ENCODE assay signal across 9 cellular contexts in the genomic region with DNA sequence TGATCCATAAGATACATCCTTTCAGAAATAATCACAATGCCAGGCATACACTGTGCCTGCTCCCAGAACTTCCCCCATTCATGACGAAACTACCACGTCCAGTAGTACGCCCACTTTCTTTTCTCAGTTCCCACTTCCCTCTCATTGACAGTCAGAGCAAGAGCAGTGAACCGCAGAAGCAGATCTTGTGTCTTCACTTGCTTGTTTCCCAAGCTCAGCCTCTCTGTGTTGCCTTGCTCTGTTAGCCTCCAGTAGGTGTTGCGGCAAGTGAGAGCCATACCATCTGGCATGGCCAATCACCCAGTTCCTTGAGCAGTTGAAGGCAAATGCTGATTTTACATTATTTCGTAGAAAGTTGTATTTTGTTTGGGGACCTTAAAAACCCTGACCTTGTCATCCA. TPM values are rescaled to one million over a fixed set of nuclear protein-coding genes. Genes with fewer than 3 reads are reported as not detected.
DNase-seq lines count a peak whose midpoint lies in the region; ATAC-seq, FAIRE-seq and TF ChIP-seq lines count a peak whose summit lies in the region.
"Had no signal": no experiment of that assay in that cellular context is flagged by ENCODE, and none has a peak within 500 bp of the region (broad histone marks: within the 10 kb centered on the region; RNA-seq: fewer than 3 reads in every experiment).

No MANE protein-coding gene starts in this region.

- H3K4me2 ChIP-seq in HepG2 (ENCODE audit: low read depth, low read length) = no peak overlapping the region

- FAIRE-seq in HepG2 (lab: Jason Lieb, UNC) = no peak
- FAIRE-seq: islet of Langerhans had no signal

- no peak overlapping the region for H3K4me3 ChIP-seq in right lobe of liver
- H3K4me3 ChIP-seq in HepG2 (replicated peaks in 1 of 3; ENCODE audit: insufficient read depth in 1 of 3, low read depth in 2 of 3, low read length in 3 of 3) = no peak overlapping the region

- H3K79me2 ChIP-seq in HepG2 (ENCODE audit: insufficient read depth, low read length) = no peaks in the 10 kb centered on the region

- intact Hi-C loops in right lobe of liver (cut with DNase I) = no loop called here
- intact Hi-C loops in HepG2 (cut with micrococcal nuclease; ENCODE audit: unreplicated experiment) = no loop called here
- intact Hi-C loops in left ventricle myocardium superior (cut with micrococcal nuclease) = no loop called here

- no peak for TF ChIP-seq POLR2A in right lobe of liver (IDR thresholded peaks at IDR 0.05)
- no peak for TF ChIP-seq POLR2A in HepG2 (IDR thresholded peaks at IDR 0.05; ENCODE audit: insufficient read depth in 1 of 2, low read depth in 2 of 2, low read length in 2 of 2)

- no peak overlapping the region for H2AFZ ChIP-seq in HepG2 (ENCODE audit: low read length)

- H3K36me3 ChIP-seq in right lobe of liver (no peaks in the 10 kb centered on the region), HepG2 (replicated peaks in 1 of 2; ENCODE audit: control insufficient read depth in 1 of 2, insufficient read depth in 2 of 2, low read length in 2 of 2) (no peaks in the 10 kb centered on the region)

- no peaks in the 10 kb centered on the region for H4K20me1 ChIP-seq in HepG2 (ENCODE audit: insufficient read depth, low read length)

- TF ChIP-seq RAD21 in HepG2 (CRISPR knock-in tag; IDR thresholded peaks at IDR 0.05) = no peak

- peaks cover 0 to 3% (median 0%) of the 10 kb centered on the region in 4 donors for H3K4me1 ChIP-seq in right lobe of liver
- H3K4me1 ChIP-seq in HepG2 (ENCODE audit: insufficient read depth, low read length) = no peaks in the 10 kb centered on the region
- peaks cover 10% of the 10 kb centered on the region for H3K4me1 ChIP-seq in foreskin keratinocyte

- TF ChIP-seq EP300 in HepG2 (IDR thresholded peaks at IDR 0.05; ENCODE audit: low read depth in 2 of 2, low read length in 2 of 2) (no peak), HepG2 (CRISPR knock-in tag; IDR thresholded peaks at IDR 0.05; ENCODE audit: borderline replicate concordance) (no peak)

- CTCF ChIA-PET in HepG2 (lab: Yijun Ruan, JAX; ENCODE audit: low intra/inter-chr PET ratio, low total read pairs) (no interaction called here), RWPE1 (lab: Yijun Ruan, JAX) (no interaction called here)

- peak; percentile 54 to 68 (median 57) for ATAC-seq in right lobe of liver
- no peak for ATAC-seq in HepG2
- ATAC-seq in HG02973 (IDR thresholded peaks at IDR 0.05; ENCODE audit: unreplicated experiment) = peak; percentile 78
- peak; percentile 16 for ATAC-seq in left ventricle myocardium superior
- no peak for ATAC-seq in foreskin keratinocyte

- POLR2A ChIA-PET in HepG2 (lab: Yijun Ruan, JAX) = no interaction called here
- POLR2A ChIA-PET in RWPE1 (lab: Yijun Ruan, JAX; ENCODE audit: low non-redundant PET) = no interaction called here

- BruUV-seq in HepG2 (replicated peaks; lab: Mats Ljungman, UMichigan) = no TSS peak

- H3K9ac ChIP-seq in HepG2 (ENCODE audit: insufficient read depth, low read depth, low read length) = no peak overlapping the region

- H3K27me3 ChIP-seq in right lobe of liver (no peaks in the 10 kb centered on the region), HepG2 (ENCODE audit: control insufficient read depth in 1 of 2, insufficient read depth in 2 of 2, low read length in 2 of 2) (peaks cover 0 to 17% of the 10 kb centered on the region in 2 experiments; a peak in 3 of 5 replicates), foreskin keratinocyte (no peaks in the 10 kb centered on the region)

- TF ChIP-seq CTCF in right lobe of liver (IDR thresholded peaks at IDR 0.05) = no peak
- no peak for TF ChIP-seq CTCF in HepG2 (CRISPR knock-in tag; IDR thresholded peaks at IDR 0.05)
- no peak for TF ChIP-seq CTCF in RWPE1 (conservative IDR thresholded peaks at IDR 0.05; ENCODE audit: low read depth)
- no peak for TF ChIP-seq CTCF in foreskin keratinocyte (conservative IDR thresholded peaks at IDR 0.05)

- DNase-seq in right lobe of liver (no peak), HepG2 (ENCODE audit: low spot score) (no peak), SIG-M5 (lab: John Stamatoyannopoulos, UW) (peak; percentile 74), left ventricle myocardium superior (no peak), RWPE1 (ENCODE audit: low spot score) (no peak), foreskin keratinocyte (no peak), amniotic stem cell (lab: John Stamatoyannopoulos, UW) (no peak)

- H3K27ac ChIP-seq in right lobe of liver = no peak overlapping the region
- no peak overlapping the region for H3K27ac ChIP-seq in HepG2 (ENCODE audit: extremely low read length, insufficient read depth, low read length)
- no peak overlapping the region for H3K27ac ChIP-seq in RWPE1
- no peak overlapping the region for H3K27ac ChIP-seq in foreskin keratinocyte

- WGBS in right lobe of liver (ENCODE audit: insufficient coverage, low coverage, low lambda C conversion rate, missing lambda C conversion rate) = 32% methylated on average over 5 of the region's 6 CpGs
- 40% methylated on average over 6 of the region's 6 CpGs for WGBS in HepG2 (ENCODE audit: low lambda C conversion rate)

- in situ Hi-C loops in HepG2 (cut with HindIII; ENCODE audit: extremely low pct_ligation_motif_present, low pct_unique_long_range_greater_than_20kb) = no loop called here

- no peaks in the 10 kb centered on the region for H3K9me3 ChIP-seq in right lobe of liver
- no peaks in the 10 kb centered on the region for H3K9me3 ChIP-seq in HepG2 (ENCODE audit: low read length)

TF ChIP-seq in HepG2, 621 proteins besides CTCF, POLR2A, EP300 and RAD21:
- TF ChIP-seq NAIF1 (CRISPR knock-in tag; IDR thresholded peaks at IDR 0.05; ENCODE audit: borderline replicate concordance) (no peak), PHF5A (CRISPR knock-in tag; IDR thresholded peaks at IDR 0.05; ENCODE audit: low read depth, unreplicated experiment) (no peak), MXI1 (IDR thresholded peaks at IDR 0.05; ENCODE audit: borderline replicate concordance, low read depth, low read length) (no peak), MEIS2 (CRISPR knock-in tag; IDR thresholded peaks at IDR 0.05) (no peak), FOXA1 (IDR thresholded peaks at IDR 0.05) (no peak), FOXA1 (CRISPR knock-in tag; IDR thresholded peaks at IDR 0.05) (no peak)

RNA-seq across cellular contexts. Expression of gene UST, which starts 11.7 kb away (rescaled TPM):
- total RNA-seq in right lobe of liver (1 to 10 TPM in 3 of 6 experiments, under 1 TPM in 3; 0.44 to 1.9 (median 0.91) TPM), HepG2 (2016; rRNA removed; fragmentation: Illumina TruSeq; extraction: Trizol) (0.27 and 0.70 TPM in 2 replicates), left ventricle myocardium superior (3.4 TPM), foreskin keratinocyte (11.1 and 13.3 TPM in 2 replicates)
- 0.09 and 0.10 TPM in 2 replicates for total RNA-seq in HepG2 (2016; cell fraction: cytosol; rRNA removed; fragmentation: Illumina TruSeq; extraction: Trizol; ENCODE audit: low read depth)
- 0.17 and 0.28 TPM in 2 replicates for total RNA-seq in HepG2 (2016; cell fraction: insoluble cytoplasmic fraction; rRNA removed; fragmentation: Illumina TruSeq; extraction: Trizol)
- 0.14 and 0.15 TPM in 2 replicates for total RNA-seq in HepG2 (2016; cell fraction: membrane; rRNA removed; fragmentation: Illumina TruSeq; extraction: Trizol)
- total RNA-seq in HepG2 (2016; cell fraction: nucleus; rRNA removed; fragmentation: Illumina TruSeq; extraction: Trizol) = 0.34 TPM in 1 of 2 replicates, not detected in the other
- polyA plus RNA-seq in HepG2 (2011; rRNA removed) (not detected in 2 replicates), foreskin keratinocyte (6.7 and 7.6 TPM in 2 replicates)
- 0.01 TPM in 1 of 2 replicates, not detected in the other for polyA plus RNA-seq in HepG2 (2011; cell fraction: cytosol; rRNA removed)
- polyA plus RNA-seq in HepG2 (2011; cell fraction: nucleus; rRNA removed) = not detected in 2 replicates
- polyA plus RNA-seq in HepG2 (2012) = not detected in 2 replicates
- polyA plus RNA-seq in HepG2 (2016; cell fraction: cytosol; fragmentation: Illumina TruSeq; extraction: Trizol; ENCODE audit: low read depth) = 0.17 TPM in 1 of 2 replicates, not detected in the other
- 0.21 and 0.84 TPM in 2 replicates for polyA plus RNA-seq in HepG2 (2016; cell fraction: insoluble cytoplasmic fraction; fragmentation: Illumina TruSeq; extraction: Trizol; ENCODE audit: low read depth)
- 0.05 and 0.48 TPM in 2 replicates for polyA plus RNA-seq in HepG2 (2016; cell fraction: membrane; fragmentation: Illumina TruSeq; extraction: Trizol; ENCODE audit: low read depth)
- polyA plus RNA-seq in HepG2 (2016; cell fraction: nucleus; fragmentation: Illumina TruSeq; extraction: Trizol; ENCODE audit: insufficient read depth, low read depth) = 0.13 and 0.42 TPM in 2 replicates
- polyA minus RNA-seq in HepG2 (2011; rRNA and poly(A)+ RNA removed; ENCODE audit: low replicate concordance) = 12.2 TPM in 1 of 2 replicates, not detected in the other
- polyA minus RNA-seq in HepG2 (2011; cell fraction: cytosol; rRNA and poly(A)+ RNA removed) = not detected in 2 replicates
- polyA minus RNA-seq in HepG2 (2011; cell fraction: nucleus; rRNA and poly(A)+ RNA removed) = not detected in 2 replicates

Comparison
In these comparisons a context has a peak if more than half of its experiments do, and no peak if none do; other contexts are left out.
1. ATAC-seq: peak in right lobe of liver (4 of 4), HG02973 (single experiment) and left ventricle myocardium superior (single experiment); none in HepG2 (single experiment) and foreskin keratinocyte (single experiment).